Comparison of ENCODE assay signal across 31 cellular contexts in the genomic region with DNA sequence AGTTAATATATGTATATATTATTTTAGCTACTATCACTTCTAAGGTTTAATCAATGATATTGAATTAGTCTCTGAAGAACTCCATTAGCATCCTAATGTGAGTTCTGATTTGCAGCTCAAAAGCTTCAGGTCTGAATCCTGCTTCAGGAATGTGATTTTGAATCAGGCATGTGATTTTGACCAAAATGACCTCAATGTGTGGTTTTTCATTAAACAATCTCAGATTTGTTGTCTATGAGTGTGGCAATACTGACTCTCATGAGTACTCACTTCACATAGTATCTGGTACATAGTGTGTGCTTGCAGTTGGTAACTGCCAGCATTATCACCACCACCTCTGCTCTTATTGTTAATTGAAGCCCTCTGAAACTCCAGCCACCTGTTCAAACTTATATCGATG.
"Had no signal": no experiment of that assay in that cellular context is flagged by ENCODE, and none has a peak within 500 bp of the region (broad histone marks: within the 10 kb centered on the region; RNA-seq: fewer than 3 reads in every experiment).

No MANE protein-coding gene starts in this region.

- H3K4me1 ChIP-seq: adrenal gland, breast epithelium, colonic mucosa, heart left ventricle, left lung, stomach, thyroid gland, upper lobe of left lung had no signal

- H3K27ac ChIP-seq: adrenal gland, breast epithelium, colonic mucosa, heart left ventricle, left lung, ovary, stomach, thyroid gland, upper lobe of left lung had no signal

- ATAC-seq: activated CD4-positive, alpha-beta T cell treated with anti-CD3 and anti-CD28 coated beads for 36 hours; heart left ventricle; left lung; stimulated activated memory B cell treated with anti-CD40 and anti-IgM and Interleukin-4, amounts not matched to agents 10 μg/mL and 1 μg/mL and 100 μg/mL, for 72 hours; T-cell had no signal

- H3K27me3 Mint-ChIP-seq: activated CD4-positive, alpha-beta T cell treated with anti-CD3 and anti-CD28 coated beads for 36 hours; activated naive CD8-positive, alpha-beta T cell treated with anti-CD3 and anti-CD28 coated beads for 36 hours; naive B cell; progenitor cell of endocrine pancreas; stimulated activated memory B cell treated with anti-CD40 and anti-IgM and Interleukin-4, amounts not matched to agents 10 μg/mL and 1 μg/mL and 100 μg/mL, for 72 hours; T-cell had no signal

- H3K4me2 ChIP-seq: smooth muscle cell had no signal

- DNase-seq: activated CD4-positive, alpha-beta T cell treated with anti-CD3 and anti-CD28 coated beads for 36 hours; activated CD4-positive, alpha-beta T cell treated with anti-CD3 and anti-CD28 coated beads, Interleukin-2, amount 50 U/mL, for 4 hours; activated CD4-positive, CD25-positive, alpha-beta regulatory T cell; activated effector memory CD4-positive, alpha-beta T cell treated with Interleukin-2 at 50 U/mL for 16 hours; activated naive CD4-positive, alpha-beta T cell treated with anti-CD3 and anti-CD28 coated beads for 36 hours; activated naive CD8-positive, alpha-beta T cell treated with anti-CD3 and anti-CD28 coated beads for 36 hours; activated T-cell treated with anti-CD3 and anti-CD28 coated beads for 4 hours; adrenal gland; aorta; colonic mucosa; effector CD8-positive, alpha-beta T cell; foreskin fibroblast; heart left ventricle; hypothalamus; kidney glomerular epithelial cell; left lung; naive B cell; ovary; stimulated activated CD4-positive, alpha-beta T cell treated with anti-CD3 and anti-CD28 coated beads, Interleukin-1b, Interleukin-23, amount 100 ng/mL, for 48 hours; stimulated activated CD4-positive, alpha-beta T cell treated with anti-CD3 and anti-CD28 coated beads, Interleukin-4, amount 100 ng/mL, for 4 hours; stimulated activated CD8-positive, alpha-beta memory T cell treated with anti-CD3 and anti-CD28 coated beads, Interleukin-4, amount 100 ng/mL, for 48 hours; stomach; T-cell; thyroid gland; upper lobe of left lung had no signal

- H3K4me3 ChIP-seq: adrenal gland, breast epithelium, colonic mucosa, heart left ventricle, left lung, lung, ovary, smooth muscle cell, stomach, thyroid gland, upper lobe of left lung had no signal

- H3K9me3 Mint-ChIP-seq: activated naive CD4-positive, alpha-beta T cell treated with anti-CD3 and anti-CD28 coated beads for 36 hours; activated naive CD8-positive, alpha-beta T cell treated with anti-CD3 and anti-CD28 coated beads for 36 hours; mesothelial cell of epicardium; stimulated activated memory B cell treated with anti-CD40 and anti-IgM and Interleukin-4, amounts not matched to agents 10 μg/mL and 1 μg/mL and 100 μg/mL, for 72 hours; T-cell had no signal

- H3K36me3 Mint-ChIP-seq: activated naive CD8-positive, alpha-beta T cell treated with anti-CD3 and anti-CD28 coated beads for 36 hours; mesothelial cell of epicardium; T-cell had no signal

- H3K27me3 ChIP-seq: adrenal gland, breast epithelium, colonic mucosa, heart left ventricle, left lung, ovary, stomach, thyroid gland, upper lobe of left lung had no signal

- H3K4me1 Mint-ChIP-seq: activated CD4-positive, alpha-beta T cell treated with anti-CD3 and anti-CD28 coated beads for 36 hours; activated naive CD8-positive, alpha-beta T cell treated with anti-CD3 and anti-CD28 coated beads for 36 hours; mesothelial cell of epicardium; T-cell had no signal

- H3K9me3 ChIP-seq: adrenal gland, breast epithelium, colonic mucosa, heart left ventricle, left lung, ovary, stomach, thyroid gland, upper lobe of left lung had no signal

- H3K36me3 ChIP-seq: adrenal gland, breast epithelium, colonic mucosa, heart left ventricle, left lung, ovary, stomach, thyroid gland, upper lobe of left lung had no signal

- H3K27ac Mint-ChIP-seq: activated CD4-positive, alpha-beta T cell treated with anti-CD3 and anti-CD28 coated beads for 36 hours; activated naive CD4-positive, alpha-beta T cell treated with anti-CD3 and anti-CD28 coated beads for 36 hours; activated naive CD8-positive, alpha-beta T cell treated with anti-CD3 and anti-CD28 coated beads for 36 hours; mesothelial cell of epicardium; progenitor cell of endocrine pancreas; stimulated activated memory B cell treated with anti-CD40 and anti-IgM and Interleukin-4, amounts not matched to agents 10 μg/mL and 1 μg/mL and 100 μg/mL, for 72 hours; T-cell had no signal

- H3K4me3 Mint-ChIP-seq: activated CD4-positive, alpha-beta T cell treated with anti-CD3 and anti-CD28 coated beads for 36 hours; activated naive CD4-positive, alpha-beta T cell treated with anti-CD3 and anti-CD28 coated beads for 36 hours; activated naive CD8-positive, alpha-beta T cell treated with anti-CD3 and anti-CD28 coated beads for 36 hours; mesothelial cell of epicardium; stimulated activated memory B cell treated with anti-CD40 and anti-IgM and Interleukin-4, amounts not matched to agents 10 μg/mL and 1 μg/mL and 100 μg/mL, for 72 hours; T-cell had no signal
